In the genomic region with DNA sequence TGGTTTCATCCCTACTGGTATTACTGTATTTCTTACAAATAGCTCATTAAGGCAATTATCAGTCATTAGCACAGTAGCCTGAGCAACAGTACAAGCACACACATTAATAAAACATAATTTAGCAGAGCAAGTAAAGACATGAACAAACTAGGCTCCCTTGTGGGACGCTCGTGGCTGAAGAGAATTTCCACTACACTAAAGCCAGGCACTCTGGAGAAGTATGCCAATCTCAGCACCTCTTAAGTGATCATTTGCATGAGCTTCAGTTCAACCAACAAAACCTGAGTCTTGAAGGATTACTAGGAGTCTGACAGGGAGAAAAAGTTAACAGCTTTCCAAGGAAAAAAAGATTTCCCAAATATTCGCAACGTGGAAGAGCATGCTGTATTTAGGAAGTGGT, we compare ENCODE assay signal across 1 cellular context.
TF ChIP-seq lines count a peak whose summit lies in the region.

No MANE protein-coding gene starts in this region.

TF ChIP-seq in WTC11, 78 proteins besides CTCF, POLR2A, EP300 and RAD21 (continued from another document):
- TF ChIP-seq, protein P1, sequence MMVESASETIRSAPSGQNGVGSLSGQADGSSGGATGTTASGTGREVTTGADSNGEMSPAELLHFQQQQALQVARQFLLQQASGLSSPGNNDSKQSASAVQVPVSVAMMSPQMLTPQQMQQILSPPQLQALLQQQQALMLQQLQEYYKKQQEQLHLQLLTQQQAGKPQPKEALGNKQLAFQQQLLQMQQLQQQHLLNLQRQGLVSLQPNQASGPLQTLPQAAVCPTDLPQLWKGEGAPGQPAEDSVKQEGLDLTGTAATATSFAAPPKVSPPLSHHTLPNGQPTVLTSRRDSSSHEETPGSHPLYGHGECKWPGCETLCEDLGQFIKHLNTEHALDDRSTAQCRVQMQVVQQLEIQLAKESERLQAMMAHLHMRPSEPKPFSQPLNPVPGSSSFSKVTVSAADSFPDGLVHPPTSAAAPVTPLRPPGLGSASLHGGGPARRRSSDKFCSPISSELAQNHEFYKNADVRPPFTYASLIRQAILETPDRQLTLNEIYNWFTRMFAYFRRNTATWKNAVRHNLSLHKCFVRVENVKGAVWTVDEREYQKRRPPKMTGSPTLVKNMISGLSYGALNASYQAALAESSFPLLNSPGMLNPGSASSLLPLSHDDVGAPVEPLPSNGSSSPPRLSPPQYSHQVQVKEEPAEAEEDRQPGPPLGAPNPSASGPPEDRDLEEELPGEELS (CRISPR knock-in tag; IDR thresholded peaks at IDR 0.05) = no peak
- TF ChIP-seq ZNF138 (CRISPR knock-in tag; conservative IDR thresholded peaks at IDR 0.05) = no peak
- TF ChIP-seq, protein P2, sequence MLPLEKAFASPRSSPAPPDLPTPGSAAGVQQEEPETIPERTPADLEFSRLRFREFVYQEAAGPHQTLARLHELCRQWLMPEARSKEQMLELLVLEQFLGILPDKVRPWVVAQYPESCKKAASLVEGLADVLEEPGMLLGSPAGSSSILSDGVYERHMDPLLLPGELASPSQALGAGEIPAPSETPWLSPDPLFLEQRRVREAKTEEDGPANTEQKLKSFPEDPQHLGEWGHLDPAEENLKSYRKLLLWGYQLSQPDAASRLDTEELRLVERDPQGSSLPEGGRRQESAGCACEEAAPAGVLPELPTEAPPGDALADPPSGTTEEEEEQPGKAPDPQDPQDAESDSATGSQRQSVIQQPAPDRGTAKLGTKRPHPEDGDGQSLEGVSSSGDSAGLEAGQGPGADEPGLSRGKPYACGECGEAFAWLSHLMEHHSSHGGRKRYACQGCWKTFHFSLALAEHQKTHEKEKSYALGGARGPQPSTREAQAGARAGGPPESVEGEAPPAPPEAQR (CRISPR knock-in tag; IDR thresholded peaks at IDR 0.05) = no peak
- no peak for TF ChIP-seq OVOL2 (CRISPR knock-in tag; IDR thresholded peaks at IDR 0.05; ENCODE audit: borderline replicate concordance)
